In genomic region chr2:74027496-74027895, GRCh38 we compare ENCODE assay signal across 18 cellular contexts. TPM values are rescaled to one million over a fixed set of nuclear protein-coding genes. Genes with fewer than 3 reads are reported as not detected.
DNase-seq lines count a peak whose midpoint lies in the region; ATAC-seq and TF ChIP-seq lines count a peak whose summit lies in the region.
"Had no signal": no experiment of that assay in that cellular context is flagged by ENCODE, and none has a peak within 500 bp of the region (broad histone marks: within the 10 kb centered on the region; RNA-seq: fewer than 3 reads in every experiment).

No MANE protein-coding gene starts in this region.

- intact Hi-C loops in activated CD8-positive, alpha-beta T cell treated with anti-CD3 and anti-CD28 coated beads for 36 hours (cut with micrococcal nuclease): no loop called here
- intact Hi-C loops in prostate gland (cut with DNase I): no loop called here

- no peak for TF ChIP-seq CTCF in activated CD8-positive, alpha-beta T cell treated with anti-CD3 and anti-CD28 coated beads for 36 hours (IDR thresholded peaks at IDR 0.05)
- no peak for TF ChIP-seq CTCF in prostate gland (IDR thresholded peaks at IDR 0.05)

- WGBS in prostate gland: 91% methylated on average over 1 of the region's 1 CpG

- no peak for ATAC-seq in activated CD8-positive, alpha-beta T cell treated with anti-CD3 and anti-CD28 coated beads for 36 hours
- no peak for ATAC-seq in activated CD8-positive, alpha-beta T cell treated with anti-CD3 and anti-CD28 coated beads, Interleukin-2, amount 10 ng/mL, durations not matched to agents 7 days and 5 days
- ATAC-seq in CD4-positive, CD25-positive, alpha-beta regulatory T cell (ENCODE audit: low read depth in 2 of 2): no peak
- ATAC-seq in GM21367 (IDR thresholded peaks at IDR 0.05; ENCODE audit: unreplicated experiment): no peak

- no peaks in the 10 kb centered on the region for H3K27me3 ChIP-seq in CD4-positive, CD25-positive, alpha-beta regulatory T cell (ENCODE audit: control insufficient read depth, insufficient read depth, low read length)
- H3K27me3 ChIP-seq in prostate gland (replicated peaks; ENCODE audit: insufficient read depth): no peaks in the 10 kb centered on the region
- H3K27me3 ChIP-seq: BE2C had no signal

- no peak overlapping the region for H3K4me3 Mint-ChIP-seq in activated CD8-positive, alpha-beta T cell treated with anti-CD3 and anti-CD28 coated beads for 36 hours
- H3K4me3 Mint-ChIP-seq in activated CD8-positive, alpha-beta T cell treated with anti-CD3 and anti-CD28 coated beads, Interleukin-2, amount 10 ng/mL, durations not matched to agents 7 days and 5 days: no peak overlapping the region
- H3K4me3 Mint-ChIP-seq in CD4-positive, CD25-positive, alpha-beta regulatory T cell: peak overlapping the region in 2 of 4 donors; percentile 63 to 86
- H3K4me3 Mint-ChIP-seq in IgD-negative memory B cell: no peak overlapping the region
- peak overlapping the region in 3 of 5 donors; percentile 17 to 80 (median 73) for H3K4me3 Mint-ChIP-seq in immature natural killer cell

- no peak overlapping the region for H3K27ac ChIP-seq in CD4-positive, CD25-positive, alpha-beta regulatory T cell (ENCODE audit: insufficient read depth, low read length, poor library complexity, severe bottlenecking)
- H3K27ac ChIP-seq in prostate gland: no peak overlapping the region
- H3K27ac ChIP-seq: 22Rv1 had no signal

- peak overlapping the region; percentile 87 for H3K27ac Mint-ChIP-seq in activated CD8-positive, alpha-beta T cell treated with anti-CD3 and anti-CD28 coated beads for 36 hours
- no peak overlapping the region for H3K27ac Mint-ChIP-seq in activated CD8-positive, alpha-beta T cell treated with anti-CD3 and anti-CD28 coated beads, Interleukin-2, amount 10 ng/mL, durations not matched to agents 7 days and 5 days
- peak overlapping the region in 2 of 3 donors; percentile 36 to 88 for H3K27ac Mint-ChIP-seq in CD4-positive, CD25-positive, alpha-beta regulatory T cell
- H3K27ac Mint-ChIP-seq in IgD-negative memory B cell (peak overlapping the region in 2 of 3 donors; percentile 44 to 82), immature natural killer cell (peak overlapping the region; percentile 6 to 96 (median 92))

- peaks cover 50% of the 10 kb centered on the region for H3K4me1 ChIP-seq in CD4-positive, CD25-positive, alpha-beta regulatory T cell (ENCODE audit: control insufficient read depth, insufficient read depth, low read length, poor library complexity, severe bottlenecking)
- H3K4me1 ChIP-seq in prostate gland (replicated peaks): peaks cover 12% of the 10 kb centered on the region

- peaks cover 9% of the 10 kb centered on the region for H3K9me3 Mint-ChIP-seq in activated CD8-positive, alpha-beta T cell treated with anti-CD3 and anti-CD28 coated beads for 36 hours
- peaks cover 4% of the 10 kb centered on the region for H3K9me3 Mint-ChIP-seq in activated CD8-positive, alpha-beta T cell treated with anti-CD3 and anti-CD28 coated beads, Interleukin-2, amount 10 ng/mL, durations not matched to agents 7 days and 5 days (ENCODE audit: insufficient read depth)
- H3K9me3 Mint-ChIP-seq in CD4-positive, CD25-positive, alpha-beta regulatory T cell: peaks cover 0 to 2% (median 0%) of the 10 kb centered on the region in 7 donors
- H3K9me3 Mint-ChIP-seq in IgD-negative memory B cell (peaks cover 0 to 2% (median 0%) of the 10 kb centered on the region in 3 donors), immature natural killer cell (no peaks in the 10 kb centered on the region)

- no peak overlapping the region for H3K4me3 ChIP-seq in CD4-positive, CD25-positive, alpha-beta regulatory T cell (ENCODE audit: low read depth, low read length)
- H3K4me3 ChIP-seq in prostate gland: no peak overlapping the region

- peaks cover 71% of the 10 kb centered on the region for H3K4me1 Mint-ChIP-seq in activated CD8-positive, alpha-beta T cell treated with anti-CD3 and anti-CD28 coated beads for 36 hours (ENCODE audit: low read depth)
- peaks cover 72% of the 10 kb centered on the region for H3K4me1 Mint-ChIP-seq in activated CD8-positive, alpha-beta T cell treated with anti-CD3 and anti-CD28 coated beads, Interleukin-2, amount 10 ng/mL, durations not matched to agents 7 days and 5 days (ENCODE audit: low read depth)
- peaks cover 35 to 85% (median 54%) of the 10 kb centered on the region in 4 donors for H3K4me1 Mint-ChIP-seq in CD4-positive, CD25-positive, alpha-beta regulatory T cell
- H3K4me1 Mint-ChIP-seq in IgD-negative memory B cell (peaks cover 32 to 52% (median 43%) of the 10 kb centered on the region in 3 donors), immature natural killer cell (peaks cover 75 to 84% of the 10 kb centered on the region in 2 donors)

- no peaks in the 10 kb centered on the region for H3K9me3 ChIP-seq in CD4-positive, CD25-positive, alpha-beta regulatory T cell (ENCODE audit: control insufficient read depth in 2 of 2, low read length in 2 of 2)
- H3K9me3 ChIP-seq in prostate gland: no peaks in the 10 kb centered on the region
- H3K9me3 ChIP-seq: BE2C had no signal

- CTCF ChIA-PET in activated CD8-positive, alpha-beta T cell treated with anti-CD3 and anti-CD28 coated beads for 36 hours (lab: Charles Lee): no interaction called here
- CTCF ChIA-PET in activated CD8-positive, alpha-beta T cell treated with anti-CD3 and anti-CD28 coated beads, Interleukin-2, amount 10 ng/mL, durations not matched to agents 7 days and 5 days (lab: Charles Lee): no interaction called here

- H3K36me3 ChIP-seq in CD4-positive, CD25-positive, alpha-beta regulatory T cell (ENCODE audit: control insufficient read depth, insufficient read depth, low read length): no peaks in the 10 kb centered on the region
- no peaks in the 10 kb centered on the region for H3K36me3 ChIP-seq in prostate gland
- H3K36me3 ChIP-seq: BE2C had no signal

- TF ChIP-seq POLR2A in prostate gland (IDR thresholded peaks at IDR 0.05): no peak

- no peak for DNase-seq in activated CD8-positive, alpha-beta T cell treated with anti-CD3 and anti-CD28 coated beads for 36 hours
- no peak for DNase-seq in activated CD8-positive, alpha-beta T cell treated with anti-CD3 and anti-CD28 coated beads, Interleukin-2, amount 10 ng/mL, durations not matched to agents 7 days and 5 days
- DNase-seq in CD4-positive, CD25-positive, alpha-beta regulatory T cell: no peak
- DNase-seq in immature natural killer cell (no peak), prostate gland (ENCODE audit: low spot score) (no peak), ACHN (no peak)
- DNase-seq: BE2C; DND-41; H9; NCI-H1436; NCI-H2029; NCI-H2171 treated with DMSO at 0.1 percent for 48 hours; NCI-H446 treated with DMSO at 0.1 percent for 48 hours; NK-92 treated with Interleukin-12 subunit alpha and Interleukin-12 subunit beta, amount 100 ng/mL, for 24 hours; SHP77 treated with DMSO at 0.1 percent for 48 hours had no signal

- in situ Hi-C loops in ACHN (cut with HindIII; ENCODE audit: low pct_ligation_motif_present, low pct_unique_long_range_greater_than_20kb, low sequenced_read_pairs): no loop called here

- POLR2A ChIA-PET in activated CD8-positive, alpha-beta T cell treated with anti-CD3 and anti-CD28 coated beads for 36 hours (lab: Charles Lee): no interaction called here
- POLR2A ChIA-PET in activated CD8-positive, alpha-beta T cell treated with anti-CD3 and anti-CD28 coated beads, Interleukin-2, amount 10 ng/mL, durations not matched to agents 7 days and 5 days (lab: Charles Lee): no interaction called here

- H3K36me3 Mint-ChIP-seq in activated CD8-positive, alpha-beta T cell treated with anti-CD3 and anti-CD28 coated beads for 36 hours (ENCODE audit: low read depth): peaks cover 20% of the 10 kb centered on the region
- H3K36me3 Mint-ChIP-seq in activated CD8-positive, alpha-beta T cell treated with anti-CD3 and anti-CD28 coated beads, Interleukin-2, amount 10 ng/mL, durations not matched to agents 7 days and 5 days (ENCODE audit: low read depth): peaks cover 13% of the 10 kb centered on the region
- no peaks in the 10 kb centered on the region for H3K36me3 Mint-ChIP-seq in CD4-positive, CD25-positive, alpha-beta regulatory T cell
- H3K36me3 Mint-ChIP-seq in IgD-negative memory B cell: no peaks in the 10 kb centered on the region
- H3K36me3 Mint-ChIP-seq in immature natural killer cell: peaks cover 0 to 3% (median 0%) of the 10 kb centered on the region in 3 donors

- no peaks in the 10 kb centered on the region for H3K27me3 Mint-ChIP-seq in activated CD8-positive, alpha-beta T cell treated with anti-CD3 and anti-CD28 coated beads for 36 hours
- H3K27me3 Mint-ChIP-seq in activated CD8-positive, alpha-beta T cell treated with anti-CD3 and anti-CD28 coated beads, Interleukin-2, amount 10 ng/mL, durations not matched to agents 7 days and 5 days (ENCODE audit: low read depth): no peaks in the 10 kb centered on the region
- H3K27me3 Mint-ChIP-seq in CD4-positive, CD25-positive, alpha-beta regulatory T cell: no peaks in the 10 kb centered on the region
- H3K27me3 Mint-ChIP-seq in IgD-negative memory B cell: no peaks in the 10 kb centered on the region
- peaks cover 6 to 14% (median 6%) of the 10 kb centered on the region in 3 donors for H3K27me3 Mint-ChIP-seq in immature natural killer cell (ENCODE audit: low read depth in 3 of 3)

RNA-seq across cellular contexts. Expression of gene TET3, which starts 42.8 kb away (rescaled TPM):
- 10 to 100 TPM; 15.5 to 16.4 TPM for total RNA-seq in activated CD8-positive, alpha-beta T cell treated with anti-CD3 and anti-CD28 coated beads for 36 hours
- 10 to 100 TPM; 20.4 to 20.9 TPM for total RNA-seq in activated CD8-positive, alpha-beta T cell treated with anti-CD3 and anti-CD28 coated beads, Interleukin-2, amount 10 ng/mL, durations not matched to agents 7 days and 5 days
- 26.3 TPM for total RNA-seq in CD4-positive, CD25-positive, alpha-beta regulatory T cell
- under 1 TPM; 0.22 to 0.30 (median 0.26) TPM for polyA plus RNA-seq in CD4-positive, CD25-positive, alpha-beta regulatory T cell
- polyA plus RNA-seq in IgD-negative memory B cell (0.46 TPM), immature natural killer cell (1 to 10 TPM in 1 of 3 donors, under 1 TPM in 1, not detected in 1; 0.16 to 1.2 TPM)
- total RNA-seq in prostate gland: 10 to 100 TPM; 12.8 to 13.8 TPM

Comparison
In these comparisons a context has a peak if more than half of its experiments do, and no peak if none do; other contexts are left out.
1. H3K4me3 Mint-ChIP-seq: peak in immature natural killer cell (3 of 5); none in activated CD8-positive, alpha-beta T cell treated with anti-CD3 and anti-CD28 coated beads for 36 hours (single experiment), activated CD8-positive, alpha-beta T cell treated with anti-CD3 and anti-CD28 coated beads, Interleukin-2, amount 10 ng/mL, durations not matched to agents 7 days and 5 days (single experiment) and IgD-negative memory B cell (0 of 4).